34 cellular contexts compared by ENCODE assay signal in the genomic region with DNA sequence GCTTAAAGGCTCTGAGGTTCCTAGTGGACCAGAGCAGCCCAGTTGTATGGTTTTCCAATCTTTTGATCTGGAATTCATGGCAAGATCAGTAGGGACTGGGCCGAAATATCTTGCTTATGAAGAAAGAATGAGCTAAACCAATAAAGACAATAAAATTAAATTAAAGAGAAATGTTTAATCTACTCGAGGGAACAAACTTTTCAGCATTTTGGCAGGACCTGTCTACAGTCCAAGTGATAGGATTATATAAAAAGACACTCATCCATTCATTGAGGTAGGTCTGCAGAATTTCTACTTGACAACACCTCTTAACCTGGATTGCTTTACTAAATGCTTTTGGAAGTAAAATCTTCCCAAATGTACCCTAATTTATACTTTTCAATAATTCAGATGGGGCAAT.
"Had no signal": no experiment of that assay in that cellular context is flagged by ENCODE, and none has a peak within 500 bp of the region (broad histone marks: within the 10 kb centered on the region; RNA-seq: fewer than 3 reads in every experiment).

No MANE protein-coding gene starts in this region.

- H3K4me3 ChIP-seq: MG63 had no signal

- H3K9me3 ChIP-seq: MG63 had no signal

- H3K4me2 ChIP-seq: KMS-11 had no signal

- DNase-seq: Karpas-422, Kasumi-1, KG1, MG63, MM.1S, MV-4-11, NCI-H1048, NCI-H1092, NCI-H1092 treated with DMSO at 0.1 percent for 48 hours, NCI-H1105, NCI-H1105 treated with DMSO at 0.1 percent for 48 hours, NCI-H1417, NCI-H1417 treated with DMSO at 0.1 percent for 48 hours, NCI-H1436, NCI-H1436 treated with DMSO at 0.1 percent for 48 hours, NCI-H146, NCI-H1694, NCI-H1694 treated with DMSO at 0.1 percent for 48 hours, NCI-H187, NCI-H187 treated with DMSO at 0.1 percent for 48 hours, NCI-H1930, NCI-H2029, NCI-H2029 treated with DMSO at 0.1 percent for 48 hours, NCI-H2081, NCI-H2081 treated with DMSO at 0.1 percent for 48 hours, NCI-H2107, NCI-H2171, NCI-H2171 treated with DMSO at 0.1 percent for 48 hours, NCI-H2227 treated with DMSO at 0.1 percent for 48 hours, NCI-H226, NCI-H345, NCI-H446, NCI-H446 treated with DMSO at 0.1 percent for 48 hours had no signal

- H3K9ac ChIP-seq: KMS-11 had no signal

- H3K36me3 ChIP-seq: MG63 had no signal

- H3K27me3 ChIP-seq: MG63 had no signal

- H3K27ac ChIP-seq: KMS-11 had no signal
